Comparison of ENCODE assay signal across 9 cellular contexts in genomic region chr17:17628388-17629008, GRCh38. TPM values are rescaled to one million over a fixed set of nuclear protein-coding genes. Genes with fewer than 3 reads are reported as not detected.
DNase-seq lines count a peak whose midpoint lies in the region; ATAC-seq lines count a peak whose summit lies in the region.
"Had no signal": no experiment of that assay in that cellular context is flagged by ENCODE, and none has a peak within 500 bp of the region (broad histone marks: within the 10 kb centered on the region; RNA-seq: fewer than 3 reads in every experiment).

No MANE protein-coding gene starts in this region.

- no peak overlapping the region for H3K23ac ChIP-seq in neuronal stem cell (ENCODE audit: low read depth, low read length, poor library complexity)

- H3K4me3 ChIP-seq in CD4-positive, CD25-positive, alpha-beta regulatory T cell (ENCODE audit: low read depth, low read length): peak overlapping the region; percentile 80
- H3K4me3 ChIP-seq in Karpas-422 (ENCODE audit: low read length) (peak overlapping the region; percentile 45; the same call in 1 of the 2 replicates), neuronal stem cell (ENCODE audit: low read length in 2 of 2) (no peak overlapping the region)

- peak; percentile 8 to 75 (median 39) for DNase-seq in CD4-positive, CD25-positive, alpha-beta regulatory T cell
- DNase-seq in Karpas-422: no peak
- peak; percentile 70 for DNase-seq in activated T-cell treated with anti-CD3 and anti-CD28 coated beads, Interleukin-2, amount 50 U/mL, for 24 hours
- no peak for DNase-seq in neuronal stem cell (ENCODE audit: low spot score)
- no peak for DNase-seq in NCI-H774 (lab: John Stamatoyannopoulos, UW)
- DNase-seq in NCI-H446 treated with DMSO at 0.1 percent for 48 hours (lab: John Stamatoyannopoulos, UW): no peak
- DNase-seq: caudate nucleus had no signal

- H3K36me3 ChIP-seq in CD4-positive, CD25-positive, alpha-beta regulatory T cell (ENCODE audit: control insufficient read depth, insufficient read depth, low read length): no peaks in the 10 kb centered on the region
- no peaks in the 10 kb centered on the region for H3K36me3 ChIP-seq in Karpas-422 (ENCODE audit: insufficient read depth, low read length)
- no peaks in the 10 kb centered on the region for H3K36me3 ChIP-seq in neuronal stem cell (replicated peaks in 1 of 2; ENCODE audit: control insufficient read depth in 2 of 2, insufficient read depth in 2 of 2, low read length in 2 of 2)

- no peaks in the 10 kb centered on the region for H3K79me1 ChIP-seq in neuronal stem cell (ENCODE audit: low read depth, low read length)

- peak overlapping the region; percentile 75 for H2BK12ac ChIP-seq in neuronal stem cell (ENCODE audit: low read length)

- no peak overlapping the region for H3K4ac ChIP-seq in neuronal stem cell (ENCODE audit: low read length)

- H3K79me2 ChIP-seq in Karpas-422 (ENCODE audit: low read length): no peaks in the 10 kb centered on the region

- no peak overlapping the region for H2BK120ac ChIP-seq in neuronal stem cell (ENCODE audit: low read depth, low read length)

- H3K9ac ChIP-seq in Karpas-422 (ENCODE audit: low read length) (peak overlapping the region; percentile 40; the same call in 1 of the 2 replicates), neuronal stem cell (ENCODE audit: low read depth, low read length, poor library complexity) (no peak overlapping the region)

- H3K27me3 ChIP-seq in CD4-positive, CD25-positive, alpha-beta regulatory T cell (ENCODE audit: control insufficient read depth, insufficient read depth, low read length): no peaks in the 10 kb centered on the region
- no peaks in the 10 kb centered on the region for H3K27me3 ChIP-seq in Karpas-422 (ENCODE audit: low read length)
- peaks cover 0 to 4% (median 0%) of the 10 kb centered on the region in 3 experiments for H3K27me3 ChIP-seq in neuronal stem cell (ENCODE audit: control insufficient read depth in 3 of 3, insufficient read depth in 3 of 3, low read depth in 1 of 3, low read length in 3 of 3)

- peaks cover 4% of the 10 kb centered on the region for H3K4me1 ChIP-seq in CD4-positive, CD25-positive, alpha-beta regulatory T cell (ENCODE audit: control insufficient read depth, insufficient read depth, low read length, poor library complexity, severe bottlenecking)
- peaks cover 4% of the 10 kb centered on the region; the same call in 1 of the 2 replicates for H3K4me1 ChIP-seq in Karpas-422 (ENCODE audit: low read length)
- peaks cover 10 to 19% of the 10 kb centered on the region in 2 donors for H3K4me1 ChIP-seq in neuronal stem cell (ENCODE audit: control insufficient read depth in 2 of 2, insufficient read depth in 1 of 2, low read depth in 1 of 2, low read length in 2 of 2)

- H4K91ac ChIP-seq in neuronal stem cell (ENCODE audit: low read depth, low read length, poor library complexity): no peak overlapping the region

- no peak overlapping the region for H3K18ac ChIP-seq in neuronal stem cell (ENCODE audit: low read length)

- no peak overlapping the region for H2AK5ac ChIP-seq in neuronal stem cell (ENCODE audit: low read depth, low read length)

- no peak overlapping the region for H3K14ac ChIP-seq in neuronal stem cell (ENCODE audit: low read length)

- WGBS in neuronal stem cell (ENCODE audit: extremely low coverage in 2 of 2, insufficient read length in 2 of 2, insufficient replicate concordance in 1 of 2), 2 donors: no CpG with 5 or more reads among the region's 17 CpGs

- H3K9me3 ChIP-seq in CD4-positive, CD25-positive, alpha-beta regulatory T cell (ENCODE audit: control insufficient read depth in 2 of 2, low read length in 2 of 2): no peaks in the 10 kb centered on the region
- H3K9me3 ChIP-seq in Karpas-422 (ENCODE audit: low read length): peaks cover 3% of the 10 kb centered on the region; the same call in 1 of the 2 replicates
- H3K9me3 ChIP-seq in neuronal stem cell (replicated peaks in 1 of 2; ENCODE audit: control insufficient read depth in 2 of 2, insufficient read depth in 1 of 2, low read depth in 1 of 2, low read length in 2 of 2): peaks cover 2 to 4% of the 10 kb centered on the region in 2 donors

- H4K8ac ChIP-seq in neuronal stem cell (ENCODE audit: low read depth, low read length): no peak overlapping the region

- H3K27ac ChIP-seq in CD4-positive, CD25-positive, alpha-beta regulatory T cell (ENCODE audit: insufficient read depth, low read length, poor library complexity, severe bottlenecking): peak overlapping the region; percentile 24
- H3K27ac ChIP-seq in Karpas-422 (ENCODE audit: low read length) (no peak overlapping the region), neuronal stem cell (replicated peaks; ENCODE audit: low read length) (no peak overlapping the region)

- peak overlapping the region; percentile 95 to 100 (median 97) for H3K27ac Mint-ChIP-seq in CD4-positive, CD25-positive, alpha-beta regulatory T cell
- peak overlapping the region; percentile 93 for H3K27ac Mint-ChIP-seq in activated T-cell treated with anti-CD3 and anti-CD28 coated beads, Interleukin-2, amount 50 U/mL, for 24 hours

- H3K4me2 ChIP-seq in Karpas-422 (ENCODE audit: low read depth, low read length, poor library complexity, severe bottlenecking) (peak overlapping the region; percentile 62), neuronal stem cell (ENCODE audit: insufficient read depth, low read length, poor library complexity, severe bottlenecking) (no peak overlapping the region)

- peak; percentile 75 to 80 for ATAC-seq in CD4-positive, CD25-positive, alpha-beta regulatory T cell (ENCODE audit: low read depth in 2 of 2)
- ATAC-seq in GM19467 (IDR thresholded peaks at IDR 0.05; ENCODE audit: unreplicated experiment) (no peak), GM18861 (IDR thresholded peaks at IDR 0.05; ENCODE audit: unreplicated experiment) (no peak)

- H2BK5ac ChIP-seq in neuronal stem cell (ENCODE audit: low read length): no peak overlapping the region

- H3K27me3 Mint-ChIP-seq in CD4-positive, CD25-positive, alpha-beta regulatory T cell: peaks cover 6% of the 10 kb centered on the region
- no peaks in the 10 kb centered on the region for H3K27me3 Mint-ChIP-seq in activated T-cell treated with anti-CD3 and anti-CD28 coated beads, Interleukin-2, amount 50 U/mL, for 24 hours

- H3K4me3 Mint-ChIP-seq in CD4-positive, CD25-positive, alpha-beta regulatory T cell: peak overlapping the region; percentile 71 to 98 (median 93)
- H3K4me3 Mint-ChIP-seq in activated T-cell treated with anti-CD3 and anti-CD28 coated beads, Interleukin-2, amount 50 U/mL, for 24 hours: peak overlapping the region; percentile 72

- H4K20me1 ChIP-seq in Karpas-422 (ENCODE audit: insufficient read depth, low read depth, low read length): no peaks in the 10 kb centered on the region

- H2AFZ ChIP-seq in Karpas-422 (ENCODE audit: low read length) (peak overlapping the region; percentile 84), neuronal stem cell (ENCODE audit: low read length) (no peak overlapping the region)

- H3K9me3 Mint-ChIP-seq in CD4-positive, CD25-positive, alpha-beta regulatory T cell: peaks cover 0 to 2% (median 0%) of the 10 kb centered on the region in 7 donors
- H3K9me3 Mint-ChIP-seq in activated T-cell treated with anti-CD3 and anti-CD28 coated beads, Interleukin-2, amount 50 U/mL, for 24 hours: no peaks in the 10 kb centered on the region

- no peaks in the 10 kb centered on the region for H3K36me3 Mint-ChIP-seq in CD4-positive, CD25-positive, alpha-beta regulatory T cell
- H3K36me3 Mint-ChIP-seq in activated T-cell treated with anti-CD3 and anti-CD28 coated beads, Interleukin-2, amount 50 U/mL, for 24 hours (ENCODE audit: low read depth): no peaks in the 10 kb centered on the region

- H2BK15ac ChIP-seq in neuronal stem cell (ENCODE audit: low read length): no peak overlapping the region

- peaks cover 0 to 12% (median 5%) of the 10 kb centered on the region in 4 donors for H3K4me1 Mint-ChIP-seq in CD4-positive, CD25-positive, alpha-beta regulatory T cell
- peaks cover 8% of the 10 kb centered on the region for H3K4me1 Mint-ChIP-seq in activated T-cell treated with anti-CD3 and anti-CD28 coated beads, Interleukin-2, amount 50 U/mL, for 24 hours (ENCODE audit: low read depth)

- H3K9me2 ChIP-seq in Karpas-422 (replicated peaks; ENCODE audit: insufficient read depth, low read length): no peaks in the 10 kb centered on the region

RNA-seq across cellular contexts. Expression of gene PEMT, which starts 37.0 kb away (rescaled TPM):
- total RNA-seq in CD4-positive, CD25-positive, alpha-beta regulatory T cell: 13.2 TPM
- polyA plus RNA-seq in CD4-positive, CD25-positive, alpha-beta regulatory T cell: 10 to 100 TPM; 23.8 to 33.2 (median 29.4) TPM
- 62.7 and 69.8 TPM in 2 replicates for total RNA-seq in Karpas-422 (2014; rRNA removed; shearing (Covaris generic); ENCODE audit: low replicate concordance)
- polyA plus RNA-seq in neuronal stem cell (2013, experiment 1 of 2): 42.5 TPM
- polyA plus RNA-seq in neuronal stem cell (2013, experiment 2 of 2): 39.1 TPM

RNA-seq across cellular contexts. Expression of gene RAI1, which starts 52.8 kb away (rescaled TPM):
- total RNA-seq in CD4-positive, CD25-positive, alpha-beta regulatory T cell: 11.4 TPM
- 1 to 10 TPM in 3 of 4 donors, under 1 TPM in 1; 0.80 to 1.2 (median 1.1) TPM for polyA plus RNA-seq in CD4-positive, CD25-positive, alpha-beta regulatory T cell
- total RNA-seq in Karpas-422 (2014; rRNA removed; shearing (Covaris generic); ENCODE audit: low replicate concordance): 18.2 and 35.1 TPM in 2 replicates
- 15.1 TPM for polyA plus RNA-seq in neuronal stem cell (2013, experiment 1 of 2)
- polyA plus RNA-seq in neuronal stem cell (2013, experiment 2 of 2): 16.0 TPM

Comparison
In these comparisons a context has a peak if more than half of its experiments do, and no peak if none do; other contexts are left out.
1. ATAC-seq: peak in CD4-positive, CD25-positive, alpha-beta regulatory T cell (2 of 2); none in GM19467 (single experiment) and GM18861 (single experiment).
2. DNase-seq: peak in CD4-positive, CD25-positive, alpha-beta regulatory T cell (3 of 3) and activated T-cell treated with anti-CD3 and anti-CD28 coated beads, Interleukin-2, amount 50 U/mL, for 24 hours (single experiment); none in Karpas-422 (single experiment), neuronal stem cell (single experiment), NCI-H774 (single experiment) and NCI-H446 treated with DMSO at 0.1 percent for 48 hours (single experiment).
3. H3K4me3 ChIP-seq: peak in CD4-positive, CD25-positive, alpha-beta regulatory T cell (single experiment) and Karpas-422 (single experiment); none in neuronal stem cell (0 of 2).